In genomic region chr11:87254582-87254981, GRCh38 we compare ENCODE assay signal across 32 cellular contexts.
"Had no signal": no experiment of that assay in that cellular context is flagged by ENCODE, and none has a peak within 500 bp of the region (broad histone marks: within the 10 kb centered on the region; RNA-seq: fewer than 3 reads in every experiment).

No MANE protein-coding gene starts in this region.

- H3K4me1 Mint-ChIP-seq: activated T-helper 17 cell treated with anti-CD3 and anti-CD28 coated beads, Interleukin-2, amount 50 U/mL, for 72 hours had no signal

- H3K9me3 ChIP-seq: adrenal gland, body of pancreas, colonic mucosa, gastrocnemius medialis, heart left ventricle had no signal

- H3K4me3 ChIP-seq: adrenal gland, body of pancreas, colonic mucosa, gastrocnemius medialis, heart left ventricle had no signal

- H3K27me3 Mint-ChIP-seq: activated CD4-positive, alpha-beta memory T cell treated with anti-CD3 and anti-CD28 coated beads, Interleukin-2, amount 10 ng/mL, durations not matched to agents 7 days and 5 days; activated CD4-positive, alpha-beta T cell treated with anti-CD3 and anti-CD28 coated beads, Interleukin-2, amount 10 ng/mL, durations not matched to agents 7 days and 5 days; activated naive CD8-positive, alpha-beta T cell treated with anti-CD3 and anti-CD28 coated beads for 36 hours; activated naive CD8-positive, alpha-beta T cell treated with anti-CD3 and anti-CD28 coated beads, Interleukin-2, amount 50 U/mL, for 24 hours; activated T-helper 17 cell treated with anti-CD3 and anti-CD28 coated beads, Interleukin-2, amount 50 U/mL, for 72 hours; T-helper 17 cell had no signal

- ATAC-seq: activated CD4-positive, alpha-beta T cell treated with anti-CD3 and anti-CD28 coated beads for 36 hours; activated naive CD8-positive, alpha-beta T cell treated with anti-CD3 and anti-CD28 coated beads, Interleukin-2, amount 50 U/mL, for 24 hours; activated T-cell treated with anti-CD3 and anti-CD28 coated beads, Interleukin-2, amount 50 U/mL, for 4 hours; activated T-helper 17 cell treated with anti-CD3 and anti-CD28 coated beads, Interleukin-2, amount 50 U/mL, for 72 hours; body of pancreas; esophagus mucosa; foreskin keratinocyte; gastrocnemius medialis; T-helper 17 cell had no signal

- H3K9me3 Mint-ChIP-seq: activated naive CD8-positive, alpha-beta T cell treated with anti-CD3 and anti-CD28 coated beads, Interleukin-2, amount 50 U/mL, for 24 hours; activated T-cell treated with anti-CD3 and anti-CD28 coated beads, Interleukin-2, amount 50 U/mL, for 4 hours; activated T-helper 17 cell treated with anti-CD3 and anti-CD28 coated beads, Interleukin-2, amount 50 U/mL, for 72 hours had no signal

- H3K4me1 ChIP-seq: body of pancreas, colonic mucosa, foreskin keratinocyte, gastrocnemius medialis had no signal

- H3K27ac Mint-ChIP-seq: activated CD4-positive, alpha-beta memory T cell treated with anti-CD3 and anti-CD28 coated beads, Interleukin-2, amount 10 ng/mL, durations not matched to agents 7 days and 5 days; activated CD4-positive, alpha-beta T cell treated with anti-CD3 and anti-CD28 coated beads for 36 hours; activated CD4-positive, alpha-beta T cell treated with anti-CD3 and anti-CD28 coated beads, Interleukin-2, amount 10 ng/mL, durations not matched to agents 7 days and 5 days; activated naive CD8-positive, alpha-beta T cell treated with anti-CD3 and anti-CD28 coated beads for 36 hours; activated naive CD8-positive, alpha-beta T cell treated with anti-CD3 and anti-CD28 coated beads, Interleukin-2, amount 50 U/mL, for 24 hours; activated T-helper 17 cell treated with anti-CD3 and anti-CD28 coated beads, Interleukin-2, amount 50 U/mL, for 72 hours; T-helper 17 cell; T-helper 2 cell treated with Interferon-gamma antibody and Interleukin-4, amounts not matched to agents 5 μg/mL and 100 μg/mL, for 36 hours had no signal

- H3K4me3 Mint-ChIP-seq: activated CD4-positive, alpha-beta memory T cell treated with anti-CD3 and anti-CD28 coated beads, Interleukin-2, amount 10 ng/mL, durations not matched to agents 7 days and 5 days; activated CD4-positive, alpha-beta T cell treated with anti-CD3 and anti-CD28 coated beads for 36 hours; activated CD4-positive, alpha-beta T cell treated with anti-CD3 and anti-CD28 coated beads, Interleukin-2, amount 10 ng/mL, durations not matched to agents 7 days and 5 days; activated naive CD8-positive, alpha-beta T cell treated with anti-CD3 and anti-CD28 coated beads for 36 hours; activated naive CD8-positive, alpha-beta T cell treated with anti-CD3 and anti-CD28 coated beads, Interleukin-2, amount 50 U/mL, for 24 hours; activated T-cell treated with anti-CD3 and anti-CD28 coated beads, Interleukin-2, amount 50 U/mL, for 4 hours; activated T-helper 17 cell treated with anti-CD3 and anti-CD28 coated beads, Interleukin-2, amount 50 U/mL, for 72 hours; T-helper 17 cell; T-helper 2 cell treated with Interferon-gamma antibody and Interleukin-4, amounts not matched to agents 5 μg/mL and 100 μg/mL, for 36 hours had no signal

- H3K36me3 ChIP-seq: adrenal gland, colonic mucosa, gastrocnemius medialis, heart left ventricle had no signal

- DNase-seq: activated CD4-positive, alpha-beta memory T cell treated with anti-CD3 and anti-CD28 coated beads, Interleukin-2, amount 10 ng/mL, durations not matched to agents 7 days and 5 days; activated CD4-positive, alpha-beta T cell treated with anti-CD3 and anti-CD28 coated beads for 36 hours; activated CD4-positive, alpha-beta T cell treated with anti-CD3 and anti-CD28 coated beads, Interleukin-2, amount 10 ng/mL, durations not matched to agents 7 days and 5 days; activated CD4-positive, alpha-beta T cell treated with anti-CD3 and anti-CD28 coated beads, Interleukin-2, amount 50 U/mL, for 4 hours; activated CD4-positive, CD25-positive, alpha-beta regulatory T cell; activated CD4-positive, CD25-positive, alpha-beta regulatory T cell treated with anti-CD3 and anti-CD28 coated beads, Interleukin-2, amount 50 U/mL, for 72 hours; activated CD8-positive, alpha-beta memory T cell treated with anti-CD3 and anti-CD28 coated beads for 24 hours; activated effector memory CD4-positive, alpha-beta T cell treated with Interleukin-2 at 50 U/mL for 16 hours; activated gamma-delta T cell treated with Interleukin-2 at 50 U/mL for 16 hours; activated naive CD4-positive, alpha-beta T cell treated with anti-CD3 and anti-CD28 coated beads, Interleukin-2, amount 50 U/mL, for 16 hours; activated naive CD4-positive, alpha-beta T cell treated with Interleukin-2 at 50 U/mL for 16 hours; activated naive CD8-positive, alpha-beta T cell treated with anti-CD3 and anti-CD28 coated beads for 36 hours; activated naive CD8-positive, alpha-beta T cell treated with anti-CD3 and anti-CD28 coated beads, Interleukin-2, amount 50 U/mL, for 24 hours; activated T-cell treated with anti-CD3 and anti-CD28 coated beads, Interleukin-2, amount 50 U/mL, for 4 hours; adrenal gland; amygdala; aorta; body of pancreas; caudate nucleus; cerebellar nuclear complex; colonic mucosa; effector CD8-positive, alpha-beta T cell; gastrocnemius medialis; glutamatergic neuron; T-helper 1 cell; T-helper 17 cell; T1000 had no signal

- H3K27ac ChIP-seq: adrenal gland, body of pancreas, colonic mucosa, foreskin keratinocyte, gastrocnemius medialis had no signal

- H3K27me3 ChIP-seq: adrenal gland, body of pancreas, colonic mucosa, foreskin keratinocyte, gastrocnemius medialis, heart left ventricle had no signal
